3 cellular contexts compared by ENCODE assay signal in genomic region chr9:96999733-97000132, GRCh38. TPM values are rescaled to one million over a fixed set of nuclear protein-coding genes. Genes with fewer than 3 reads are reported as not detected.
"Had no signal": no experiment of that assay in that cellular context is flagged by ENCODE, and none has a peak within 500 bp of the region (broad histone marks: within the 10 kb centered on the region; RNA-seq: fewer than 3 reads in every experiment).

No MANE protein-coding gene starts in this region.

RNA-seq across cellular contexts. Expression of gene CTSV, which starts 39.2 kb away (rescaled TPM):
- total RNA-seq: cardiac septum, Right ventricle myocardium superior had no signal
- polyA plus RNA-seq: IgD-negative memory B cell had no signal
